13 cellular contexts compared by ENCODE assay signal in the genomic region with DNA sequence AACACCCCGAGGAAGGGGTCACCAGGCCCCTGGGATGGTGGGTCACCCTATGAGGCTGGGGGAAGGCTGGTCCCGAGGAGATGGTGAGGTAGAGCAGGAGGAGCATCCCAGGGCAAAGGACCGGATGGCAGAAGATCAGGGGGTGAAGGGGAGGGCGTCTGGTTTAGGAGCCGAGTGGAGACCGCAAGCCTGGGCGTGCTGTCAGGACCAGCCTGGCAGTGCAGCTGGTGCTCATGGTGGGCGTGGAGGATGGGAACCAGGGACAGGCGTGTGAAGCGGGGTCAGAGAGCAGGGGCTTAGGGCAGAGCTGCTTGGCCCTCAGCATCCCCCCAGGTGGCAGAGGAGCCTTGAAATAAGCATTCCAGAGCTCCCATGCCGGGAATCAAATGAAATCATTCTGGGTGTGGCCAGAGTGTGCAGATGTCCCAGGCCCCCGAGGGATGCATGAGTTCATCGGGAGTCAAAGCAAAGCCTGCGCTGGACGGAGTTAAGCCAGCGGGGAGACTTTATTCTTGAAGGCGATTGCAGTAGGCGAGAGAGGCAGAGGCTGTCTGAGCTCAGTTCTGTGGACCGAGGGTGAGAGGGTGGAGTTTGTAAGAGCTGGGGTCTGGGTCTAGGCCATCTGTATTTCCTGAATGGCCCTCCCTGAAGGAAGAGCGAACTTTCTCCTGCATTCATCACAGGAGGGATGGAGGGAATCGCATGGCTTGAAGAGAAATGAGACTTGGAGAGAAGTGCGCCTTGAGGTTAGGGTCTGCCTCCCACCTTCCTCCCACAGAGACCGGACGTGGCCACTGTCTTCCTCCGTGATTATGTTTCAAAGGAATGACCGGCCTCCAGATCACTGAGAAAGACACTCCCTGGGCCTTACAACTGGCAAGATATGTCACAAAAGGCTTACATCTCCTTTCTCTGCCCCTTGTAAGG. TPM values are rescaled to one million over a fixed set of nuclear protein-coding genes. Genes with fewer than 3 reads are reported as not detected.
DNase-seq lines count a peak whose midpoint lies in the region; ATAC-seq and TF ChIP-seq lines count a peak whose summit lies in the region.
"Had no signal": no experiment of that assay in that cellular context is flagged by ENCODE, and none has a peak within 500 bp of the region (broad histone marks: within the 10 kb centered on the region; RNA-seq: fewer than 3 reads in every experiment).

No MANE protein-coding gene starts in this region.

- H3K27me3 Mint-ChIP-seq in Caco-2 (ENCODE audit: insufficient read depth, unreplicated experiment): peaks cover 4% of the 10 kb centered on the region

- intact Hi-C loops in Caco-2 (cut with micrococcal nuclease; ENCODE audit: unreplicated experiment): no loop called here

- H3K27ac ChIP-seq in foreskin keratinocyte: no peak overlapping the region

- no peak overlapping the region for H3K4me3 Mint-ChIP-seq in Caco-2 (ENCODE audit: unreplicated experiment)
- H3K4me3 Mint-ChIP-seq: activated CD4-positive, alpha-beta memory T cell treated with anti-CD3 and anti-CD28 coated beads, Interleukin-2, amount 10 ng/mL, durations not matched to agents 7 days and 5 days; immature natural killer cell had no signal

- DNase-seq in AG09319 (ENCODE audit: extremely low read depth, low read depth) (peak; percentile 29), NCI-H1694 treated with DMSO at 0.1 percent for 48 hours (lab: John Stamatoyannopoulos, UW) (peak; percentile 59), foreskin keratinocyte (peak in 1 of 2 donors; percentile 53), omental fat pad (ENCODE audit: low spot score) (no peak), Caco-2 (no peak), NCI-H146 (lab: John Stamatoyannopoulos, UW) (no peak), NCI-H446 (lab: John Stamatoyannopoulos, UW) (no peak)
- DNase-seq: activated CD4-positive, alpha-beta memory T cell treated with anti-CD3 and anti-CD28 coated beads, Interleukin-2, amount 10 ng/mL, durations not matched to agents 7 days and 5 days; NCI-H1105; NCI-H526; RPMI8226 had no signal

- no peaks in the 10 kb centered on the region for H3K4me1 Mint-ChIP-seq in Caco-2 (ENCODE audit: low read depth, unreplicated experiment)
- H3K4me1 Mint-ChIP-seq: activated CD4-positive, alpha-beta memory T cell treated with anti-CD3 and anti-CD28 coated beads, Interleukin-2, amount 10 ng/mL, durations not matched to agents 7 days and 5 days had no signal

- no peaks in the 10 kb centered on the region for H3K36me3 Mint-ChIP-seq in Caco-2 (ENCODE audit: insufficient read depth, unreplicated experiment)
- H3K36me3 Mint-ChIP-seq: immature natural killer cell had no signal

- H3K27ac Mint-ChIP-seq in Caco-2 (ENCODE audit: unreplicated experiment): no peak overlapping the region
- H3K27ac Mint-ChIP-seq: activated CD4-positive, alpha-beta memory T cell treated with anti-CD3 and anti-CD28 coated beads, Interleukin-2, amount 10 ng/mL, durations not matched to agents 7 days and 5 days had no signal

- no peaks in the 10 kb centered on the region for H3K9me3 ChIP-seq in Caco-2

- H3K27me3 ChIP-seq in foreskin keratinocyte (no peaks in the 10 kb centered on the region), Caco-2 (replicated peaks; ENCODE audit: control insufficient read depth, insufficient read depth, low read length) (no peaks in the 10 kb centered on the region)

- BruUV-seq in Caco-2 (replicated peaks; lab: Mats Ljungman, UMichigan): no TSS peak

- peak; percentile 57 for ATAC-seq in foreskin keratinocyte
- ATAC-seq in omental fat pad (ENCODE audit: low FRiP score): peak; percentile 31
- ATAC-seq in GM18858 (IDR thresholded peaks at IDR 0.05; ENCODE audit: unreplicated experiment): no peak

- H3K4me1 ChIP-seq in foreskin keratinocyte: peaks cover 18% of the 10 kb centered on the region
- H3K4me1 ChIP-seq in Caco-2: no peaks in the 10 kb centered on the region

- TF ChIP-seq CTCF in AG09319 (IDR thresholded peaks at IDR 0.05; ENCODE audit: low read depth, low read length) (no peak), foreskin keratinocyte (conservative IDR thresholded peaks at IDR 0.05) (no peak), omental fat pad (IDR thresholded peaks at IDR 0.05) (no peak), Caco-2 (IDR thresholded peaks at IDR 0.05; ENCODE audit: insufficient read depth in 1 of 2, low read depth in 1 of 2, low read length in 1 of 2, severe bottlenecking in 1 of 2, unreplicated experiment in 1 of 2) (no peak)

- H3K9me3 Mint-ChIP-seq in Caco-2 (ENCODE audit: unreplicated experiment): no peaks in the 10 kb centered on the region
- H3K9me3 Mint-ChIP-seq: activated CD4-positive, alpha-beta memory T cell treated with anti-CD3 and anti-CD28 coated beads, Interleukin-2, amount 10 ng/mL, durations not matched to agents 7 days and 5 days; immature natural killer cell had no signal

- POLR2A ChIA-PET in Caco-2 (lab: Charles Lee): no interaction called here

- CTCF ChIA-PET in Caco-2 (lab: Charles Lee): no interaction called here

- no peak overlapping the region for H3K4me3 ChIP-seq in Caco-2 (ENCODE audit: low read depth, low read length)

- no peaks in the 10 kb centered on the region for H3K36me3 ChIP-seq in Caco-2 (ENCODE audit: control insufficient read depth, insufficient read depth, low read length)

RNA-seq across cellular contexts. Expression of a gene that starts 33.2 kb away (rescaled TPM):
- total RNA-seq in foreskin keratinocyte (24.7 and 26.6 TPM in 2 replicates), omental fat pad (10 to 100 TPM; 27.4 to 50.9 (median 36.0) TPM), Caco-2 (2022) (7.9 and 11.4 TPM in 2 replicates)
- 9.3 and 9.5 TPM in 2 replicates for polyA plus RNA-seq in foreskin keratinocyte

Comparison
In these comparisons a context has a peak if more than half of its experiments do, and no peak if none do; other contexts are left out.
1. DNase-seq: peak in AG09319 (single experiment) and NCI-H1694 treated with DMSO at 0.1 percent for 48 hours (single experiment); none in omental fat pad (single experiment), Caco-2 (0 of 2), NCI-H146 (single experiment) and NCI-H446 (0 of 2).